2 cellular contexts compared by ENCODE assay signal in the genomic region with DNA sequence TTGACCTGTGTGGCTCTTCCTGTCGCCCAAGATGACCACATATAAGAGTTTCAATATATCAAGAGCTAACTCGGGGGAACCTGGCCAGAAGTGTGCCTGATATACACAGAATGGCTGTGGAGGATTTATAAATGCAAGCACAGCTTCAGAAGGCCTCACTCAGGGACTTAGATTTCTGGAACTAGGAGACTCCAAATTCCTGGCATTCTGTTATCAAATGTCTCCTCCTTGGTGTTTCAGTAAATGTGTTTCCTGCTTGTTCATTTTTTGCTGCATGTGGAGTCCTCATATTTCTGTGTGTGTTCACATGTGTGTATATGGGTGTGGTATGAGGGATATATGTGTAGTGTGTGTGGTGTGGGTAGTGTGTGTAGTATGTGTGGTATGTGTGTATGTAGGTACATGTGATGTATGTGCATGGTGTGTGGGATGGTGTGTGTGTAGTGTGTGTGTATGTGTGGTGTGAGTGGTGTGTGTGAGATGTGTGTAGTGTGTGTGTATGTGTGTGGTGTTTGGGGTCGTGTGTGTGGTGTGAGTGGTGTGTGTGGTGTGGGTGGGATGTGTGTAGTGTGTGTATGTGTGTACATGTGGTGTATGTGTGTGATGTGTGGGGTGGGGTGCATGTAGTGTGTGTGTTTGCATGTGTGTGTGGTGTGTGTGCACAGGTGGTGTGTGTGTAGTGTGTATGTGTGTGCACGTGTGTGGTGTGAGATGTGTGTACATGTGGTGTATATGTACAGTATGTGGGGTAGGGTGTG.
TF ChIP-seq lines count a peak whose summit lies in the region.

No MANE protein-coding gene starts in this region.

TF ChIP-seq in HCT116, 20 proteins besides CTCF, POLR2A, EP300 and RAD21:
- TF ChIP-seq JUND (IDR thresholded peaks at IDR 0.05) (no peak), CBX3 (IDR thresholded peaks at IDR 0.05; ENCODE audit: low read depth) (no peak), TCF7L2 (IDR thresholded peaks at IDR 0.05; ENCODE audit: borderline replicate concordance, extremely low read depth, insufficient read depth, insufficient read length) (no peak), ZNF274 (IDR thresholded peaks at IDR 0.05; ENCODE audit: low read depth, low read length) (no peak), EZH2phosphoT487 (IDR thresholded peaks at IDR 0.05; ENCODE audit: borderline replicate concordance) (no peak), POLR2AphosphoS5 (IDR thresholded peaks at IDR 0.05; ENCODE audit: low read depth, low read length) (no peak), EGR1 (IDR thresholded peaks at IDR 0.05; ENCODE audit: low read depth) (no peak), YY1 (IDR thresholded peaks at IDR 0.05; ENCODE audit: extremely low read depth, insufficient replicate concordance, low read depth, low read length) (no peak), SRF (IDR thresholded peaks at IDR 0.05; ENCODE audit: low read depth) (no peak), SP1 (IDR thresholded peaks at IDR 0.05; ENCODE audit: low read depth) (no peak), ELF1 (IDR thresholded peaks at IDR 0.05; ENCODE audit: borderline replicate concordance, low read depth) (no peak), SIN3A (IDR thresholded peaks at IDR 0.05; ENCODE audit: low read depth) (no peak), EZH2 (IDR thresholded peaks at IDR 0.05) (no peak), FOSL1 (IDR thresholded peaks at IDR 0.05; ENCODE audit: low read depth) (no peak), ZFX (IDR thresholded peaks at IDR 0.05) (no peak)
- TF ChIP-seq, protein P1, sequence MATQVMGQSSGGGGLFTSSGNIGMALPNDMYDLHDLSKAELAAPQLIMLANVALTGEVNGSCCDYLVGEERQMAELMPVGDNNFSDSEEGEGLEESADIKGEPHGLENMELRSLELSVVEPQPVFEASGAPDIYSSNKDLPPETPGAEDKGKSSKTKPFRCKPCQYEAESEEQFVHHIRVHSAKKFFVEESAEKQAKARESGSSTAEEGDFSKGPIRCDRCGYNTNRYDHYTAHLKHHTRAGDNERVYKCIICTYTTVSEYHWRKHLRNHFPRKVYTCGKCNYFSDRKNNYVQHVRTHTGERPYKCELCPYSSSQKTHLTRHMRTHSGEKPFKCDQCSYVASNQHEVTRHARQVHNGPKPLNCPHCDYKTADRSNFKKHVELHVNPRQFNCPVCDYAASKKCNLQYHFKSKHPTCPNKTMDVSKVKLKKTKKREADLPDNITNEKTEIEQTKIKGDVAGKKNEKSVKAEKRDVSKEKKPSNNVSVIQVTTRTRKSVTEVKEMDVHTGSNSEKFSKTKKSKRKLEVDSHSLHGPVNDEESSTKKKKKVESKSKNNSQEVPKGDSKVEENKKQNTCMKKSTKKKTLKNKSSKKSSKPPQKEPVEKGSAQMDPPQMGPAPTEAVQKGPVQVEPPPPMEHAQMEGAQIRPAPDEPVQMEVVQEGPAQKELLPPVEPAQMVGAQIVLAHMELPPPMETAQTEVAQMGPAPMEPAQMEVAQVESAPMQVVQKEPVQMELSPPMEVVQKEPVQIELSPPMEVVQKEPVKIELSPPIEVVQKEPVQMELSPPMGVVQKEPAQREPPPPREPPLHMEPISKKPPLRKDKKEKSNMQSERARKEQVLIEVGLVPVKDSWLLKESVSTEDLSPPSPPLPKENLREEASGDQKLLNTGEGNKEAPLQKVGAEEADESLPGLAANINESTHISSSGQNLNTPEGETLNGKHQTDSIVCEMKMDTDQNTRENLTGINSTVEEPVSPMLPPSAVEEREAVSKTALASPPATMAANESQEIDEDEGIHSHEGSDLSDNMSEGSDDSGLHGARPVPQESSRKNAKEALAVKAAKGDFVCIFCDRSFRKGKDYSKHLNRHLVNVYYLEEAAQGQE (IDR thresholded peaks at IDR 0.05; ENCODE audit: low read depth): no peak
- TF ChIP-seq, protein P2, sequence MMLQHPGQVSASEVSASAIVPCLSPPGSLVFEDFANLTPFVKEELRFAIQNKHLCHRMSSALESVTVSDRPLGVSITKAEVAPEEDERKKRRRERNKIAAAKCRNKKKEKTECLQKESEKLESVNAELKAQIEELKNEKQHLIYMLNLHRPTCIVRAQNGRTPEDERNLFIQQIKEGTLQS (IDR thresholded peaks at IDR 0.05): no peak
- TF ChIP-seq, protein P3, sequence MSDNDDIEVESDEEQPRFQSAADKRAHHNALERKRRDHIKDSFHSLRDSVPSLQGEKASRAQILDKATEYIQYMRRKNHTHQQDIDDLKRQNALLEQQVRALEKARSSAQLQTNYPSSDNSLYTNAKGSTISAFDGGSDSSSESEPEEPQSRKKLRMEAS (IDR thresholded peaks at IDR 0.05): no peak

TF ChIP-seq in GM12878, 131 proteins besides CTCF, POLR2A, EP300 and RAD21:
- no peak for TF ChIP-seq BCL11A (IDR thresholded peaks at IDR 0.05; ENCODE audit: low read depth, low read length)
- TF ChIP-seq, protein P4, sequence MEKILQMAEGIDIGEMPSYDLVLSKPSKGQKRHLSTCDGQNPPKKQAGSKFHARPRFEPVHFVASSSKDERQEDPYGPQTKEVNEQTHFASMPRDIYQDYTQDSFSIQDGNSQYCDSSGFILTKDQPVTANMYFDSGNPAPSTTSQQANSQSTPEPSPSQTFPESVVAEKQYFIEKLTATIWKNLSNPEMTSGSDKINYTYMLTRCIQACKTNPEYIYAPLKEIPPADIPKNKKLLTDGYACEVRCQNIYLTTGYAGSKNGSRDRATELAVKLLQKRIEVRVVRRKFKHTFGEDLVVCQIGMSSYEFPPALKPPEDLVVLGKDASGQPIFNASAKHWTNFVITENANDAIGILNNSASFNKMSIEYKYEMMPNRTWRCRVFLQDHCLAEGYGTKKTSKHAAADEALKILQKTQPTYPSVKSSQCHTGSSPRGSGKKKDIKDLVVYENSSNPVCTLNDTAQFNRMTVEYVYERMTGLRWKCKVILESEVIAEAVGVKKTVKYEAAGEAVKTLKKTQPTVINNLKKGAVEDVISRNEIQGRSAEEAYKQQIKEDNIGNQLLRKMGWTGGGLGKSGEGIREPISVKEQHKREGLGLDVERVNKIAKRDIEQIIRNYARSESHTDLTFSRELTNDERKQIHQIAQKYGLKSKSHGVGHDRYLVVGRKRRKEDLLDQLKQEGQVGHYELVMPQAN (conservative IDR thresholded peaks at IDR 0.05): no peak
- TF ChIP-seq JUND (IDR thresholded peaks at IDR 0.05; ENCODE audit: low read depth, low read length): no peak
- TF ChIP-seq CHD4 (IDR thresholded peaks at IDR 0.05): no peak
- no peak for TF ChIP-seq HDAC6 (IDR thresholded peaks at IDR 0.05; ENCODE audit: unreplicated experiment)
